In genomic region chr14:34628681-34629135, GRCh38 we compare ENCODE assay signal across 8 cellular contexts. TPM values are rescaled to one million over a fixed set of nuclear protein-coding genes. Genes with fewer than 3 reads are reported as not detected.
DNase-seq lines count a peak whose midpoint lies in the region; ATAC-seq, FAIRE-seq and TF ChIP-seq lines count a peak whose summit lies in the region.

No MANE protein-coding gene starts in this region.

- H3K27me3 Mint-ChIP-seq in IgD-negative memory B cell = no peaks in the 10 kb centered on the region
- no peaks in the 10 kb centered on the region for H3K27me3 Mint-ChIP-seq in activated T-cell treated with anti-CD3 and anti-CD28 coated beads, Interleukin-2, amount 50 U/mL, for 4 hours (ENCODE audit: low read depth)

- WGBS in small intestine, 3 donors = 1 to 17% (median 8%) methylated on average over 5 of the region's 5 CpGs

- peak overlapping the region; percentile 83 to 97 (median 96) for H3K4me3 Mint-ChIP-seq in IgD-negative memory B cell
- peak overlapping the region; percentile 99 for H3K4me3 Mint-ChIP-seq in activated T-cell treated with anti-CD3 and anti-CD28 coated beads, Interleukin-2, amount 50 U/mL, for 4 hours

- no peaks in the 10 kb centered on the region for H3K27me3 ChIP-seq in small intestine (ENCODE audit: control insufficient read depth in 2 of 2, insufficient read depth in 2 of 2, low read length in 2 of 2)

- no peak for ATAC-seq in activated T-cell treated with anti-CD3 and anti-CD28 coated beads, Interleukin-2, amount 50 U/mL, for 4 hours
- ATAC-seq in Right ventricle myocardium superior (ENCODE audit: poor library complexity) = peak; percentile 52
- ATAC-seq in GM21526 (IDR thresholded peaks at IDR 0.05; ENCODE audit: low FRiP score, unreplicated experiment) = no peak

- no peaks in the 10 kb centered on the region for H3K9me3 Mint-ChIP-seq in IgD-negative memory B cell
- H3K9me3 Mint-ChIP-seq in activated T-cell treated with anti-CD3 and anti-CD28 coated beads, Interleukin-2, amount 50 U/mL, for 4 hours = no peaks in the 10 kb centered on the region

- H3K27ac Mint-ChIP-seq in IgD-negative memory B cell = peak overlapping the region; percentile 62 to 95 (median 63)

- H3K36me3 ChIP-seq in small intestine (ENCODE audit: control insufficient read depth in 2 of 2, insufficient read depth in 2 of 2, low read length in 2 of 2) = peaks cover 0 to 3% of the 10 kb centered on the region in 2 donors

- TF ChIP-seq CTCF in AG09309 (IDR thresholded peaks at IDR 0.05; ENCODE audit: control insufficient read depth, insufficient read depth, low read depth, low read length, missing control alignments) = no peak

- peak overlapping the region; percentile 50 for H3K27ac ChIP-seq in small intestine (ENCODE audit: low read depth in 1 of 2, low read length in 1 of 2)

- no peaks in the 10 kb centered on the region for H3K4me1 ChIP-seq in small intestine (ENCODE audit: control insufficient read depth in 2 of 2, insufficient read depth in 1 of 2, low read depth in 1 of 2, low read length in 1 of 2)

- peak overlapping the region; percentile 74 for H3K4me3 ChIP-seq in AG09309 (ENCODE audit: control insufficient read depth, low read depth, low read length)
- peak overlapping the region; percentile 41 to 84 for H3K4me3 ChIP-seq in small intestine (ENCODE audit: low read depth in 1 of 2, low read length in 2 of 2)

- no peaks in the 10 kb centered on the region for H3K36me3 Mint-ChIP-seq in IgD-negative memory B cell
- peaks cover 5% of the 10 kb centered on the region for H3K36me3 Mint-ChIP-seq in activated T-cell treated with anti-CD3 and anti-CD28 coated beads, Interleukin-2, amount 50 U/mL, for 4 hours (ENCODE audit: insufficient read depth)

- no peaks in the 10 kb centered on the region for H3K9me3 ChIP-seq in small intestine (ENCODE audit: control insufficient read depth, low read depth)

- peaks cover 4 to 16% (median 13%) of the 10 kb centered on the region in 3 donors for H3K4me1 Mint-ChIP-seq in IgD-negative memory B cell
- peaks cover 23% of the 10 kb centered on the region for H3K4me1 Mint-ChIP-seq in activated T-cell treated with anti-CD3 and anti-CD28 coated beads, Interleukin-2, amount 50 U/mL, for 4 hours (ENCODE audit: low read depth)

- no peak for TF ChIP-seq POLR2A in GM12892 (IDR thresholded peaks at IDR 0.05; ENCODE audit: low read depth, low read length)

- DNase-seq in AG09309 (ENCODE audit: low read depth) (no peak), Right ventricle myocardium superior (no peak), small intestine (peak; percentile 69), GM12892 (ENCODE audit: insufficient read length) (no peak), NCI-H146 (lab: John Stamatoyannopoulos, UW) (no peak)
- DNase-seq in activated T-cell treated with anti-CD3 and anti-CD28 coated beads, Interleukin-2, amount 50 U/mL, for 4 hours = peak; percentile 9

- FAIRE-seq in small intestine (lab: Jason Lieb, UNC) = no peak
- no peak for FAIRE-seq in GM12892 (lab: Jason Lieb, UNC)

- intact Hi-C loops in Right ventricle myocardium superior (cut with DNase I) = no loop called here

RNA-seq across cellular contexts. Expression of gene SNX6, which starts 1.2 kb away (rescaled TPM):
- polyA plus RNA-seq in IgD-negative memory B cell (122 TPM), small intestine (100 to 1,000 TPM in 1 of 3 donors, 10 to 100 TPM in 2; 66.5 to 101 (median 69.8) TPM)
- total RNA-seq in activated T-cell treated with anti-CD3 and anti-CD28 coated beads, Interleukin-2, amount 50 U/mL, for 4 hours = 10 to 100 TPM; 58.0 to 59.6 (median 59.4) TPM
- 66.9 TPM for total RNA-seq in Right ventricle myocardium superior
- polyA plus RNA-seq in GM12892 (2012; ENCODE audit: missing spikeins) = 55.5 TPM

Comparison
In these comparisons a context has a peak if more than half of its experiments do, and no peak if none do; other contexts are left out.
1. DNase-seq: peak in activated T-cell treated with anti-CD3 and anti-CD28 coated beads, Interleukin-2, amount 50 U/mL, for 4 hours (single experiment) and small intestine (single experiment); none in AG09309 (single experiment), Right ventricle myocardium superior (single experiment), GM12892 (single experiment) and NCI-H146 (single experiment).